ENCODE assay signal across 12 cellular contexts in the genomic region with DNA sequence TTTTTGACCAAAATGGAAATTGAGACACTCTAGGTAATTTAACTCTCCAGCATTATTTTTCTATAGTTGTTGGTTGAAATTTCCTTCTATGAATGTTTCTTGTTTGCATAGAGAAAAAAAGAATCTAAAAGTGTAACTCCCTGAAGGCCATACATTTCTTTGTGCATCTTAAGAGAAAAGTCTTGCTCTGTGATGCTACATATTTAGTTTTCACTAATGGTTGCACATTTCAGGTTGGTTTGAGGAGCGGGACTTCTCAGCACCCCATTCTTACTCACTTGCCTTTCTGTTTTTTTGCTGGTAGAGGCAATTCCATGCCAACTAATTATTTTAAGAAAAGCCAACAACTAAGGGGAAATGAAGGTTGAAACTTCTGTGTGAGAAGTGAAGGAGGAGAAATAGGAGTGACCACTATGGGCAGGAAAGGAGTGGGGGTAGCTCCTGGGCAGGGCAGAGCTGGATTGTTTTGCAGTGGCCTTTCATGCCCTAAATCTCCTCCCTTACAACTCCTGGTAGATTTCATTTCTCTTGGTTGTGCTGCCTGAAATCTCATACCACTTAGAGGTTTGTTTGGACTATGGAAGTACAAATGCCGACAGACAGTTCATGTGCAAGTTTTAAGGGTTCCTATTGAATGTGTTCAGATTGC.
A peak's percentile ranks its signal among the peaks of the same experiment; 100 is the strongest.
DNase-seq lines count a peak whose midpoint lies in the region; ATAC-seq and TF ChIP-seq lines count a peak whose summit lies in the region.
"Had no signal": no experiment of that assay in that cellular context is flagged by ENCODE, and none has a peak within 500 bp of the region (broad histone marks: within the 10 kb centered on the region; RNA-seq: fewer than 3 reads in every experiment).

No MANE protein-coding gene starts in this region.

- no peak for TF ChIP-seq RAD21 in IMR-90 (IDR thresholded peaks at IDR 0.05; ENCODE audit: low read length)

- H3K9me3 ChIP-seq in IMR-90 (ENCODE audit: control insufficient read depth, insufficient read depth, low read length) (no peaks in the 10 kb centered on the region), muscle layer of colon (ENCODE audit: low read length) (no peaks in the 10 kb centered on the region), tibial artery (no peaks in the 10 kb centered on the region), left lung (no peaks in the 10 kb centered on the region)

- CTCF ChIA-PET in IMR-90 (lab: Yijun Ruan, JAX) (interaction anchor here (0.6 to 1.4 kb wide), 2 partner anchors 183 to 323 kb away, joined by 5 read pairs; no protein-coding TSS in a partner anchor), GM10248 (lab: Yijun Ruan, JAX) (interaction anchor here (1.1 to 2.2 kb wide), 5 partner anchors 11 to 329 kb away, joined by 3 to 12 read pairs (median 4); no protein-coding TSS in a partner anchor)

- H3K4me1 ChIP-seq in IMR-90 (ENCODE audit: control insufficient read depth, insufficient read depth, low read length) (peaks cover 15% of the 10 kb centered on the region), muscle layer of colon (ENCODE audit: insufficient read depth, low read length) (peaks cover 57% of the 10 kb centered on the region), tibial artery (peaks cover 0 to 64% (median 36%) of the 10 kb centered on the region in 4 donors), left lung (peaks cover 17 to 65% of the 10 kb centered on the region in 2 donors)

- no peak overlapping the region; the same call in 1 of the 2 replicates for H2AK5ac ChIP-seq in IMR-90 (ENCODE audit: low read depth, low read length)

- peak overlapping the region; percentile 91 for H3K4me2 ChIP-seq in IMR-90 (ENCODE audit: low read depth, low read length)

- H3K27me3 ChIP-seq in IMR-90 (ENCODE audit: control insufficient read depth, insufficient read depth, low read length): no peaks in the 10 kb centered on the region
- no peaks in the 10 kb centered on the region for H3K27me3 ChIP-seq in muscle layer of colon (ENCODE audit: control insufficient read depth in 1 of 2, insufficient read depth in 2 of 2, low read length in 2 of 2)
- H3K27me3 ChIP-seq in tibial artery: no peaks in the 10 kb centered on the region
- H3K27me3 ChIP-seq in left lung: no peaks in the 10 kb centered on the region

- H2AK9ac ChIP-seq in IMR-90 (replicated peaks; ENCODE audit: low read depth, low read length, poor library complexity): no peak overlapping the region

- H4K8ac ChIP-seq in IMR-90 (ENCODE audit: low read depth in 2 of 2, low read length in 2 of 2): peak overlapping the region in 1 of 2 experiments; percentile 28; a peak in 2 of 4 replicates

- H2BK120ac ChIP-seq in IMR-90 (ENCODE audit: low read depth, low read length): no peak overlapping the region; the same call in 1 of the 2 replicates

- no CpG with 5 or more reads among the region's 2 CpGs for WGBS in IMR-90 (ENCODE audit: extremely low coverage in 2 of 2, insufficient read length in 1 of 2), 2 experiments

- H3K9ac ChIP-seq in IMR-90 (ENCODE audit: low read depth, low read length) (peak overlapping the region; percentile 46; the same call in 1 of the 2 replicates), muscle layer of colon (ENCODE audit: low read length) (no peak overlapping the region)

- H3K9me1 ChIP-seq in IMR-90 (ENCODE audit: insufficient read depth, low read length): peaks cover 12% of the 10 kb centered on the region

- in situ Hi-C loops in IMR-90 (cut with MboI; ENCODE audit: low sequenced_read_pairs): loop anchor here (5.0 to 25.0 kb wide), 2 partner anchors 317 to 917 kb away; no protein-coding TSS in a partner anchor

- H3K14ac ChIP-seq in IMR-90 (replicated peaks; ENCODE audit: low read depth, low read length): peak overlapping the region; percentile 10; the same call in 1 of the 2 replicates

- TF ChIP-seq CTCF in IMR-90 (conservative IDR thresholded peaks at IDR 0.05; ENCODE audit: low read depth, low read length) (no peak), coronary artery (IDR thresholded peaks at IDR 0.05) (no peak), tibial artery (IDR thresholded peaks at IDR 0.05) (no peak), GM10248 (IDR thresholded peaks at IDR 0.05; ENCODE audit: control extremely low read depth, extremely low read depth, low read depth, missing control alignments) (no peak), left lung (IDR thresholded peaks at IDR 0.05) (no peak)

- peak overlapping the region; percentile 46 for H2AFZ ChIP-seq in IMR-90 (replicated peaks; ENCODE audit: low read length, poor library complexity)

- H3K4ac ChIP-seq in IMR-90 (ENCODE audit: low read depth, low read length): peak overlapping the region; percentile 13; the same call in 1 of the 2 replicates

- POLR2A ChIA-PET in IMR-90 (lab: Charles Lee; ENCODE audit: unreplicated experiment): no interaction called here
- POLR2A ChIA-PET in GM10248 (lab: Yijun Ruan, JAX): interaction anchor here (0.5 kb wide), 1 partner anchor 62 kb away, joined by 4 read pairs; no protein-coding TSS in a partner anchor

- no peak overlapping the region for H2BK20ac ChIP-seq in IMR-90 (ENCODE audit: low read depth, low read length)

- intact Hi-C loops in IMR-90 (cut with micrococcal nuclease) (loop anchor here (5.0 kb wide), 1 partner anchor 447 kb away; no protein-coding TSS in a partner anchor), tibial artery (cut with DNase I; ENCODE audit: low total_unique reads) (loop anchor here (5.0 to 10.0 kb wide), 3 partner anchors 75 to 445 kb away; a partner anchor contains a TSS), left lung (cut with DNase I) (loop anchor here in 1 of 2 donors (10.0 kb wide), 1 partner anchor 325 kb away; no protein-coding TSS in a partner anchor)

- TF ChIP-seq POLR2A in IMR-90 (IDR thresholded peaks at IDR 0.05; ENCODE audit: low read depth, low read length): no peak

- H3K23ac ChIP-seq in IMR-90 (ENCODE audit: low read depth, low read length): peak overlapping the region; percentile 40

- DNase-seq in IMR-90 (no peak), coronary artery (ENCODE audit: low spot score) (no peak), tibial artery (no peak), GM10248 (ENCODE audit: extremely low spot score) (no peak), left lung (no peak), substantia nigra (lab: John Stamatoyannopoulos, UW) (no peak)
- DNase-seq: activated T-cell treated with anti-CD3 and anti-CD28 coated beads, Interleukin-2, amount 50 U/mL, for 72 hours; COR-L47; hippocampal formation; SW 1271 had no signal

- peak overlapping the region; percentile 42; the same call in 1 of the 2 replicates for H3K18ac ChIP-seq in IMR-90 (ENCODE audit: low read depth, low read length)

- H4K91ac ChIP-seq in IMR-90 (ENCODE audit: insufficient read depth, low read depth, low read length): no peak overlapping the region

- no peak overlapping the region for H4K5ac ChIP-seq in IMR-90 (ENCODE audit: low read depth, low read length)

- BruUV-seq in IMR-90 (replicated peaks; lab: Mats Ljungman, UMichigan): no TSS peak

- H2BK5ac ChIP-seq in IMR-90 (ENCODE audit: low read depth, low read length, poor library complexity, severe bottlenecking): no peak overlapping the region

- no peak overlapping the region for H2BK15ac ChIP-seq in IMR-90 (ENCODE audit: low read depth, low read length)

- H3K4me3 ChIP-seq in IMR-90 (ENCODE audit: insufficient read depth, low read depth, low read length) (peak overlapping the region; percentile 8; the same call in 1 of the 2 replicates), coronary artery (peak overlapping the region; percentile 24), muscle layer of colon (ENCODE audit: low read depth in 1 of 2, low read length in 2 of 2) (peak overlapping the region in 1 of 2 donors; percentile 22), tibial artery (peak overlapping the region in 1 of 2 donors; percentile 15), left lung (no peak overlapping the region)

- dilution Hi-C loops in IMR-90 (cut with HindIII; ENCODE audit: low sequenced_read_pairs, unreplicated experiment): no loop called here

- H3K56ac ChIP-seq in IMR-90 (ENCODE audit: extremely low read depth, insufficient read depth, low read length): no peak overlapping the region

- peaks cover 17% of the 10 kb centered on the region for H4K20me1 ChIP-seq in IMR-90 (ENCODE audit: insufficient read depth, low read length)

- H3K36me3 ChIP-seq in IMR-90 (ENCODE audit: control insufficient read depth, insufficient read depth, low read length) (no peaks in the 10 kb centered on the region), muscle layer of colon (ENCODE audit: insufficient read depth, low read length) (no peaks in the 10 kb centered on the region), tibial artery (no peaks in the 10 kb centered on the region), left lung (no peaks in the 10 kb centered on the region)

- peak; percentile 21; the same call in 1 of the 2 replicates for ATAC-seq in IMR-90 (ENCODE audit: low read depth)
- ATAC-seq in left lung: no peak
- ATAC-seq: activated CD4-positive, CD25-positive, alpha-beta regulatory T cell treated with anti-CD3 and anti-CD28 coated beads, Interleukin-2, amount 50 U/mL, for 24 hours; activated T-cell treated with anti-CD3 and anti-CD28 coated beads, Interleukin-2, amount 50 U/mL, for 72 hours had no signal

- H3K27ac ChIP-seq in IMR-90 (ENCODE audit: insufficient read depth, low read length) (no peak overlapping the region), coronary artery (peak overlapping the region; percentile 3 to 40), muscle layer of colon (ENCODE audit: low read depth, low read length) (peak overlapping the region; percentile 27), tibial artery (peak overlapping the region; percentile 47 to 61), left lung (peak overlapping the region in 1 of 2 donors; percentile 53), substantia nigra (ENCODE audit: low read depth, low read length, poor library complexity, severe bottlenecking) (no peak overlapping the region)

- peaks cover 21 to 49% of the 10 kb centered on the region in 2 experiments; a peak in 3 of 4 replicates for H3K79me1 ChIP-seq in IMR-90 (ENCODE audit: low read depth in 1 of 2, low read length in 2 of 2)

TF ChIP-seq in IMR-90, 13 proteins besides CTCF, POLR2A, EP300 and RAD21 (continues in another document):
- TF ChIP-seq, protein P1, sequence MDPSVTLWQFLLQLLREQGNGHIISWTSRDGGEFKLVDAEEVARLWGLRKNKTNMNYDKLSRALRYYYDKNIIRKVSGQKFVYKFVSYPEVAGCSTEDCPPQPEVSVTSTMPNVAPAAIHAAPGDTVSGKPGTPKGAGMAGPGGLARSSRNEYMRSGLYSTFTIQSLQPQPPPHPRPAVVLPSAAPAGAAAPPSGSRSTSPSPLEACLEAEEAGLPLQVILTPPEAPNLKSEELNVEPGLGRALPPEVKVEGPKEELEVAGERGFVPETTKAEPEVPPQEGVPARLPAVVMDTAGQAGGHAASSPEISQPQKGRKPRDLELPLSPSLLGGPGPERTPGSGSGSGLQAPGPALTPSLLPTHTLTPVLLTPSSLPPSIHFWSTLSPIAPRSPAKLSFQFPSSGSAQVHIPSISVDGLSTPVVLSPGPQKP (IDR thresholded peaks at IDR 0.05; ENCODE audit: borderline replicate concordance, low read depth, low read length): no peak
- TF ChIP-seq MAZ (IDR thresholded peaks at IDR 0.05; ENCODE audit: borderline replicate concordance, low read depth, low read length): no peak
- no peak for TF ChIP-seq NFE2L2 (IDR thresholded peaks at IDR 0.05; ENCODE audit: low read depth, low read length)
- TF ChIP-seq CEBPB (IDR thresholded peaks at IDR 0.05; ENCODE audit: low read depth, low read length): no peak
- TF ChIP-seq BHLHE40 (IDR thresholded peaks at IDR 0.05; ENCODE audit: low read depth, low read length): no peak

Comparison
In these comparisons a context has a peak if more than half of its experiments do, and no peak if none do; other contexts are left out.
1. H3K27ac ChIP-seq: peak in coronary artery (2 of 2), muscle layer of colon (single experiment) and tibial artery (2 of 2); none in IMR-90 (single experiment) and substantia nigra (single experiment).
2. H3K4me3 ChIP-seq: peak in IMR-90 (single experiment) and coronary artery (single experiment); none in left lung (0 of 2).